In the genomic region with DNA sequence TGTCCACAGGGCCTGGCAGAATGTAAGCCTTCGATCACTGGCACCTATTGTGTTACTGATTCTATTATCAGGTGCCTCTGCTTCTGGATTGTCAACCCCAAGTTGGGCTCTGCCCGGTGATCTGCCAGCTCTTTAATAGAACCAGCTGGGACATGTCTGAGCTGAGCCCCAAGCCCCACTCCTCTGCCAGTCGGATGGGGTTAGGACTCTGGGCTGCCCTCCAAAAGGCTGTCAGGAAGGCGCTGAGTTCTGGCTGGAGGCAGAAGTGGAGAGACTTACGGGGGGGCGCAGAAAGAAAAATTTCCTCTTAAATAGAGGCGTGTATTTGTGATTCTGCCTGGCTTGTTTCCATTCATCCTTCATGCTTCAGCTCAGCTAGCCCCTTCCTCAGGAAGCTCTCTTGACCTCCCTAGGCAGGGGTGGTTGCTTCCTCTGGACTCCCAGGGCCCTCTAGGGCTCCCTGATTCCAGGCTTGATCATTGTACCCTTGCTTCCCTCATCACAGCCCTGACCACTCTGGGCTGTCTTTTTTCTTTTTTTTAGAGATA, we compare ENCODE assay signal across 9 cellular contexts. TPM values are rescaled to one million over a fixed set of nuclear protein-coding genes. Genes with fewer than 3 reads are reported as not detected.
A peak's percentile ranks its signal among the peaks of the same experiment; 100 is the strongest.
DNase-seq lines count a peak whose midpoint lies in the region; ATAC-seq, FAIRE-seq and TF ChIP-seq lines count a peak whose summit lies in the region.
"Had no signal": no experiment of that assay in that cellular context is flagged by ENCODE, and none has a peak within 500 bp of the region (broad histone marks: within the 10 kb centered on the region; RNA-seq: fewer than 3 reads in every experiment).

No MANE protein-coding gene starts in this region.

- no peaks in the 10 kb centered on the region for H3K27me3 Mint-ChIP-seq in activated naive CD4-positive, alpha-beta T cell treated with anti-CD3 and anti-CD28 coated beads for 36 hours (ENCODE audit: low read depth)
- peaks cover 56% of the 10 kb centered on the region for H3K27me3 Mint-ChIP-seq in type B pancreatic cell

- H3K4me1 ChIP-seq in ascending aorta: peaks cover 11 to 36% of the 10 kb centered on the region in 2 donors
- peaks cover 47% of the 10 kb centered on the region for H3K4me1 ChIP-seq in keratinocyte (ENCODE audit: control insufficient read depth, extremely low read depth, insufficient read depth, low read length)

- intact Hi-C loops in activated naive CD4-positive, alpha-beta T cell treated with anti-CD3 and anti-CD28 coated beads for 36 hours (cut with micrococcal nuclease): loop anchor here (5.0 to 10.0 kb wide), 6 partner anchors 76 to 1004 kb away; partner anchors contain the start of genes ECH1, EIF3K, MAP4K1 and SIPA1L3
- intact Hi-C loops in ascending aorta (cut with DNase I): no loop called here

- H3K36me3 Mint-ChIP-seq in activated naive CD4-positive, alpha-beta T cell treated with anti-CD3 and anti-CD28 coated beads for 36 hours (ENCODE audit: low read depth): no peaks in the 10 kb centered on the region
- H3K36me3 Mint-ChIP-seq in type B pancreatic cell: peaks cover 5% of the 10 kb centered on the region

- peak overlapping the region; percentile 36 for H3K27ac Mint-ChIP-seq in activated naive CD4-positive, alpha-beta T cell treated with anti-CD3 and anti-CD28 coated beads for 36 hours
- peak overlapping the region; percentile 21 for H3K27ac Mint-ChIP-seq in type B pancreatic cell

- DNase-seq in activated naive CD4-positive, alpha-beta T cell treated with anti-CD3 and anti-CD28 coated beads for 36 hours: no peak
- no peak for DNase-seq in activated naive CD4-positive, alpha-beta T cell (lab: John Stamatoyannopoulos, UW)
- no peak for DNase-seq in ascending aorta (ENCODE audit: low spot score in 2 of 2)
- no peak for DNase-seq in keratinocyte (ENCODE audit: low read depth, low spot score)
- no peak for DNase-seq in type B pancreatic cell (ENCODE audit: extremely low spot score, unreplicated experiment)
- no peak for DNase-seq in putamen (ENCODE audit: low spot score)
- DNase-seq in HTR-8/SVneo (ENCODE audit: insufficient read length, low spot score): no peak
- DNase-seq: NCI-H345 had no signal

- no peak for FAIRE-seq in keratinocyte (lab: Jason Lieb, UNC)
- no peak for FAIRE-seq in HTR-8/SVneo (lab: Jason Lieb, UNC)

- H3K4me3 Mint-ChIP-seq in activated naive CD4-positive, alpha-beta T cell treated with anti-CD3 and anti-CD28 coated beads for 36 hours: peak overlapping the region; percentile 81
- H3K4me3 Mint-ChIP-seq in type B pancreatic cell: peak overlapping the region; percentile 84

- peak overlapping the region; percentile 83 for H3K9ac ChIP-seq in keratinocyte (ENCODE audit: control insufficient read depth, extremely low read depth, insufficient read depth, low read length)

- H3K27ac ChIP-seq in ascending aorta (peak overlapping the region; percentile 91 to 98), keratinocyte (ENCODE audit: control insufficient read depth, insufficient read depth, low read length) (peak overlapping the region; percentile 79)

- no peaks in the 10 kb centered on the region for H3K27me3 ChIP-seq in ascending aorta
- H3K27me3 ChIP-seq in keratinocyte (ENCODE audit: control insufficient read depth, extremely low read depth, insufficient read depth, low read length): no peaks in the 10 kb centered on the region

- H2AFZ ChIP-seq in keratinocyte (ENCODE audit: control insufficient read depth, low read length): no peak overlapping the region

- H3K9me3 ChIP-seq in ascending aorta (no peaks in the 10 kb centered on the region), keratinocyte (ENCODE audit: control insufficient read depth, low read depth, low read length) (no peaks in the 10 kb centered on the region)

- peaks cover 49% of the 10 kb centered on the region for H3K79me2 ChIP-seq in keratinocyte (ENCODE audit: control insufficient read depth, insufficient read depth, low read length)

- no peaks in the 10 kb centered on the region for H3K9me1 ChIP-seq in keratinocyte (ENCODE audit: control insufficient read depth, extremely low read depth, insufficient read depth, low read length)

- H3K9me3 Mint-ChIP-seq in activated naive CD4-positive, alpha-beta T cell treated with anti-CD3 and anti-CD28 coated beads for 36 hours: no peaks in the 10 kb centered on the region
- no peaks in the 10 kb centered on the region for H3K9me3 Mint-ChIP-seq in type B pancreatic cell

- H3K4me3 ChIP-seq in ascending aorta: peak overlapping the region; percentile 67 to 95
- H3K4me3 ChIP-seq in keratinocyte (ENCODE audit: control insufficient read depth in 2 of 3, extremely low read depth in 1 of 3, insufficient read depth in 2 of 3, low read depth in 1 of 3, low read length in 3 of 3): peak overlapping the region; percentile 53 to 89 (median 71)

- ATAC-seq in HG03196 (IDR thresholded peaks at IDR 0.05; ENCODE audit: unreplicated experiment): no peak

- H3K36me3 ChIP-seq in ascending aorta: peaks cover 0 to 2% of the 10 kb centered on the region in 2 donors
- peaks cover 5 to 8% of the 10 kb centered on the region in 2 experiments for H3K36me3 ChIP-seq in keratinocyte (ENCODE audit: control insufficient read depth in 2 of 2, extremely low read depth in 1 of 2, insufficient read depth in 2 of 2, low read length in 2 of 2)

- TF ChIP-seq CTCF in ascending aorta (IDR thresholded peaks at IDR 0.05) (no peak), keratinocyte (optimal IDR thresholded peaks at IDR 0.05 in 1 of 3, IDR thresholded peaks at IDR 0.05 in 1 of 3, conservative IDR thresholded peaks at IDR 0.05 in 1 of 3; ENCODE audit: extremely low read depth in 1 of 3, insufficient read depth in 2 of 3, low read length in 3 of 3) (no peak), type B pancreatic cell (conservative IDR thresholded peaks at IDR 0.05) (no peak)

- CTCF ChIA-PET in activated naive CD4-positive, alpha-beta T cell treated with anti-CD3 and anti-CD28 coated beads for 36 hours (lab: Charles Lee): interaction anchor here (0.5 to 1.6 kb wide), 6 partner anchors 74 to 416 kb away, joined by 3 to 5 read pairs (median 3); partner anchors contain the start of gene FAM98C

- peak overlapping the region; percentile 93 for H3K4me2 ChIP-seq in keratinocyte (ENCODE audit: control insufficient read depth, extremely low read depth, insufficient read depth, low read depth, low read length)

- peaks cover 49% of the 10 kb centered on the region for H3K4me1 Mint-ChIP-seq in activated naive CD4-positive, alpha-beta T cell treated with anti-CD3 and anti-CD28 coated beads for 36 hours (ENCODE audit: low read depth)
- peaks cover 3% of the 10 kb centered on the region for H3K4me1 Mint-ChIP-seq in type B pancreatic cell (ENCODE audit: unreplicated experiment)

- dilution Hi-C loops in keratinocyte (cut with MboI; ENCODE audit: extremely low pct_ligation_motif_present, low sequenced_read_pairs): no loop called here

- H4K20me1 ChIP-seq in keratinocyte (ENCODE audit: control insufficient read depth, extremely low read depth, insufficient read depth, low read length): peaks cover 3% of the 10 kb centered on the region

RNA-seq across cellular contexts. Expression of gene KCNK6, which starts 1.0 kb away (rescaled TPM):
- total RNA-seq in activated naive CD4-positive, alpha-beta T cell treated with anti-CD3 and anti-CD28 coated beads for 36 hours: 1 to 10 TPM; 4.7 to 5.8 TPM
- 22.8 TPM for total RNA-seq in ascending aorta
- 23.9 to 33.7 TPM (median 29.1 TPM) in 3 replicates for polyA plus RNA-seq in keratinocyte
- polyA plus RNA-seq in keratinocyte (2011; ENCODE audit: low read depth): 17.5 TPM
- polyA plus RNA-seq in keratinocyte (2011; cell fraction: cytosol; rRNA removed): 23.3 and 23.8 TPM in 2 replicates
- polyA plus RNA-seq in keratinocyte (2011; cell fraction: nucleus; rRNA removed): 65.9 and 66.2 TPM in 2 replicates
- polyA plus RNA-seq in keratinocyte (2012; ENCODE audit: low replicate concordance): 34.3 and 38.5 TPM in 2 replicates
- 17.3 to 23.6 TPM (median 23.1 TPM) in 3 replicates for polyA minus RNA-seq in keratinocyte
- 14.8 TPM for polyA minus RNA-seq in keratinocyte (2011; cell fraction: cytosol; rRNA and poly(A)+ RNA removed)
- polyA minus RNA-seq in keratinocyte (2011; cell fraction: nucleus; rRNA and poly(A)+ RNA removed): 19.3 and 32.0 TPM in 2 replicates
- total RNA-seq in type B pancreatic cell (ENCODE audit: low replicate concordance): 5.2 and 14.4 TPM in 2 replicates

RNA-seq across cellular contexts. Expression of gene YIF1B, which starts 2.9 kb away (rescaled TPM):
- 10 to 100 TPM; 56.0 to 61.1 TPM for total RNA-seq in activated naive CD4-positive, alpha-beta T cell treated with anti-CD3 and anti-CD28 coated beads for 36 hours
- total RNA-seq in ascending aorta (24.7 TPM), type B pancreatic cell (ENCODE audit: low replicate concordance) (41.0 and 42.9 TPM in 2 replicates)
- 38.1 to 66.5 TPM (median 47.6 TPM) in 3 replicates for polyA plus RNA-seq in keratinocyte
- 7.4 TPM for polyA plus RNA-seq in keratinocyte (2011; ENCODE audit: low read depth)
- 29.0 and 58.3 TPM in 2 replicates for polyA plus RNA-seq in keratinocyte (2011; cell fraction: cytosol; rRNA removed)
- polyA plus RNA-seq in keratinocyte (2011; cell fraction: nucleus; rRNA removed): 25.8 and 36.8 TPM in 2 replicates
- 26.1 and 50.0 TPM in 2 replicates for polyA plus RNA-seq in keratinocyte (2012; ENCODE audit: low replicate concordance)
- 40.3 to 62.6 TPM (median 40.9 TPM) in 3 replicates for polyA minus RNA-seq in keratinocyte
- polyA minus RNA-seq in keratinocyte (2011; cell fraction: cytosol; rRNA and poly(A)+ RNA removed): 51.8 TPM
- polyA minus RNA-seq in keratinocyte (2011; cell fraction: nucleus; rRNA and poly(A)+ RNA removed): 12.3 and 12.4 TPM in 2 replicates

RNA-seq across cellular contexts. Expression of gene C19orf33, which starts 14.6 kb away (rescaled TPM):
- not detected for total RNA-seq in activated naive CD4-positive, alpha-beta T cell treated with anti-CD3 and anti-CD28 coated beads for 36 hours
- total RNA-seq in ascending aorta: not detected
- 302 to 496 TPM (median 366 TPM) in 3 replicates for polyA plus RNA-seq in keratinocyte
- polyA plus RNA-seq in keratinocyte (2011; ENCODE audit: low read depth): 241 TPM
- 214 and 781 TPM in 2 replicates for polyA plus RNA-seq in keratinocyte (2011; cell fraction: cytosol; rRNA removed)
- 102 and 139 TPM in 2 replicates for polyA plus RNA-seq in keratinocyte (2011; cell fraction: nucleus; rRNA removed)
- polyA plus RNA-seq in keratinocyte (2012; ENCODE audit: low replicate concordance): 360 and 816 TPM in 2 replicates
- 35.2 to 58.7 TPM (median 44.3 TPM) in 3 replicates for polyA minus RNA-seq in keratinocyte
- 220 TPM for polyA minus RNA-seq in keratinocyte (2011; cell fraction: cytosol; rRNA and poly(A)+ RNA removed)
- polyA minus RNA-seq in keratinocyte (2011; cell fraction: nucleus; rRNA and poly(A)+ RNA removed): 42.0 and 55.5 TPM in 2 replicates
- 46.8 and 270 TPM in 2 replicates for total RNA-seq in type B pancreatic cell (ENCODE audit: low replicate concordance)

RNA-seq across cellular contexts. Expression of gene CATSPERG, which starts 17.0 kb away (rescaled TPM):
- total RNA-seq in activated naive CD4-positive, alpha-beta T cell treated with anti-CD3 and anti-CD28 coated beads for 36 hours: 1 to 10 TPM; 2.5 to 2.7 TPM
- total RNA-seq in ascending aorta (2.9 TPM), type B pancreatic cell (ENCODE audit: low replicate concordance) (5.2 and 11.9 TPM in 2 replicates)
- polyA plus RNA-seq in keratinocyte: 0.21 to 0.73 TPM (median 0.35 TPM) in 3 replicates
- polyA plus RNA-seq in keratinocyte (2011; ENCODE audit: low read depth): 2.3 TPM
- polyA plus RNA-seq in keratinocyte (2011; cell fraction: cytosol; rRNA removed): 0.28 TPM in 1 of 2 replicates, not detected in the other
- polyA plus RNA-seq in keratinocyte (2011; cell fraction: nucleus; rRNA removed): 1.5 and 3.3 TPM in 2 replicates
- polyA plus RNA-seq in keratinocyte (2012; ENCODE audit: low replicate concordance): 0.28 and 2.7 TPM in 2 replicates
- 1.2 to 1.5 TPM in 2 of 3 replicates, not detected in the other for polyA minus RNA-seq in keratinocyte
- polyA minus RNA-seq in keratinocyte (2011; cell fraction: cytosol; rRNA and poly(A)+ RNA removed): 3.5 TPM
- polyA minus RNA-seq in keratinocyte (2011; cell fraction: nucleus; rRNA and poly(A)+ RNA removed): 1.7 and 2.1 TPM in 2 replicates

RNA-seq across cellular contexts. Expression of gene SPINT2, which starts 54.3 kb away (rescaled TPM):
- total RNA-seq in activated naive CD4-positive, alpha-beta T cell treated with anti-CD3 and anti-CD28 coated beads for 36 hours: 10 to 100 TPM; 35.3 to 36.5 TPM
- total RNA-seq in ascending aorta: 193 TPM
- 362 to 472 TPM (median 363 TPM) in 3 replicates for polyA plus RNA-seq in keratinocyte
- 293 TPM for polyA plus RNA-seq in keratinocyte (2011; ENCODE audit: low read depth)
- 250 and 352 TPM in 2 replicates for polyA plus RNA-seq in keratinocyte (2011; cell fraction: cytosol; rRNA removed)
- polyA plus RNA-seq in keratinocyte (2011; cell fraction: nucleus; rRNA removed): 891 and 980 TPM in 2 replicates
- polyA plus RNA-seq in keratinocyte (2012; ENCODE audit: low replicate concordance): 601 and 646 TPM in 2 replicates
- 182 to 293 TPM (median 269 TPM) in 3 replicates for polyA minus RNA-seq in keratinocyte
- polyA minus RNA-seq in keratinocyte (2011; cell fraction: cytosol; rRNA and poly(A)+ RNA removed): 465 TPM
- polyA minus RNA-seq in keratinocyte (2011; cell fraction: nucleus; rRNA and poly(A)+ RNA removed): 290 and 325 TPM in 2 replicates
- 243 and 526 TPM in 2 replicates for total RNA-seq in type B pancreatic cell (ENCODE audit: low replicate concordance)

Comparison
In these comparisons a context has a peak if more than half of its experiments do, and no peak if none do; other contexts are left out.
1. RNA of gene C19orf33, which starts 14.6 kb away (total RNA-seq): 46.8 to 270 TPM in type B pancreatic cell; not detected in activated naive CD4-positive, alpha-beta T cell treated with anti-CD3 and anti-CD28 coated beads for 36 hours and not detected in ascending aorta (single experiment); every median in the first group is over 10 times any median in the second.